In genomic region chr19:16326401-16327130, GRCh38 we compare ENCODE assay signal across 8 cellular contexts. TPM values are rescaled to one million over a fixed set of nuclear protein-coding genes. Genes with fewer than 3 reads are reported as not detected.
A peak's percentile ranks its signal among the peaks of the same experiment; 100 is the strongest.
DNase-seq lines count a peak whose midpoint lies in the region; ATAC-seq, FAIRE-seq and TF ChIP-seq lines count a peak whose summit lies in the region.

No MANE protein-coding gene starts in this region.

- no peak overlapping the region for H2BK5ac ChIP-seq in mesenchymal stem cell (ENCODE audit: low read depth, low read length, poor library complexity, severe bottlenecking)

- H2AFZ ChIP-seq in Karpas-422 (ENCODE audit: low read length) = no peak overlapping the region
- H2AFZ ChIP-seq in K562 (ENCODE audit: low read depth, low read length) = no peak overlapping the region
- H2AFZ ChIP-seq in mesenchymal stem cell (ENCODE audit: low read depth, low read length) = no peak overlapping the region

- in situ Hi-C loops in K562 (cut with MboI) = no loop called here
- in situ Hi-C loops in transverse colon (cut with MboI; ENCODE audit: low pct_ligation_motif_present in 1 of 4, low pct_unique_long_range_greater_than_20kb in 1 of 4, low sequenced_read_pairs in 3 of 4) = no loop called here

- FAIRE-seq in A549 (lab: Jason Lieb, UNC) (no peak), K562 (lab: Jason Lieb, UNC) (no peak)

- CTCF ChIA-PET in A549 (lab: Yijun Ruan, JAX) = no interaction called here
- CTCF ChIA-PET in K562 (lab: Yijun Ruan, JAX; ENCODE audit: low intra/inter-chr PET ratio) = no interaction called here

- H2BK15ac ChIP-seq in mesenchymal stem cell (ENCODE audit: low read depth, poor library complexity, severe bottlenecking) = no peak overlapping the region

- no peaks in the 10 kb centered on the region for H3K27me3 ChIP-seq in Karpas-422 (ENCODE audit: low read length)
- H3K27me3 ChIP-seq in K562 (ENCODE audit: control insufficient read depth in 2 of 2, insufficient read depth in 2 of 2, low read length in 2 of 2) = peaks cover 12 to 36% of the 10 kb centered on the region in 2 experiments; a peak in 3 of 5 replicates
- H3K27me3 ChIP-seq in mesenchymal stem cell (ENCODE audit: control insufficient read depth in 1 of 2, insufficient read depth in 1 of 2, low read length in 2 of 2) = peaks cover 0 to 5% of the 10 kb centered on the region in 2 experiments
- H3K27me3 ChIP-seq in transverse colon = no peaks in the 10 kb centered on the region

- H2BK120ac ChIP-seq in mesenchymal stem cell (ENCODE audit: low read depth, low read length) = no peak overlapping the region

- TF ChIP-seq RAD21 in A549 (conservative IDR thresholded peaks at IDR 0.05 in 1 of 2, IDR thresholded peaks at IDR 0.05 in 1 of 2) (no peak), K562 (CRISPR knock-in tag; conservative IDR thresholded peaks at IDR 0.05 in 1 of 2, IDR thresholded peaks at IDR 0.05 in 1 of 2) (no peak)

- H3K9me1 ChIP-seq in K562 (ENCODE audit: control insufficient read depth, insufficient read depth, low read length) = no peaks in the 10 kb centered on the region

- H3K4me2 ChIP-seq in A549 = peak overlapping the region; percentile 85
- H3K4me2 ChIP-seq in Karpas-422 (ENCODE audit: low read depth, low read length, poor library complexity, severe bottlenecking) = no peak overlapping the region
- H3K4me2 ChIP-seq in K562 (ENCODE audit: insufficient read depth, low read length) = no peak overlapping the region
- peak overlapping the region; percentile 86 for H3K4me2 ChIP-seq in mesenchymal stem cell (ENCODE audit: low read length, poor library complexity, severe bottlenecking)

- no peak overlapping the region for H3K4ac ChIP-seq in mesenchymal stem cell (ENCODE audit: low read depth in 1 of 2, low read length in 2 of 2)

- ATAC-seq in A549 (no peak), K562 (no peak), GM18861 (IDR thresholded peaks at IDR 0.05; ENCODE audit: unreplicated experiment) (no peak)

- H4K8ac ChIP-seq in mesenchymal stem cell (ENCODE audit: low read length) = peak overlapping the region; percentile 15

- no peaks in the 10 kb centered on the region for H3K9me3 ChIP-seq in A549
- H3K9me3 ChIP-seq in Karpas-422 (ENCODE audit: low read length) = no peaks in the 10 kb centered on the region
- no peaks in the 10 kb centered on the region for H3K9me3 ChIP-seq in K562 (replicated peaks; ENCODE audit: control insufficient read depth, insufficient read depth, low read depth, low read length)
- H3K9me3 ChIP-seq in mesenchymal stem cell (ENCODE audit: control insufficient read depth, low read length) = no peaks in the 10 kb centered on the region
- no peaks in the 10 kb centered on the region for H3K9me3 ChIP-seq in transverse colon

- H3K4me1 ChIP-seq in A549 (peaks cover 30% of the 10 kb centered on the region; the same call in 1 of the 3 replicates), Karpas-422 (ENCODE audit: low read length) (peaks cover 46% of the 10 kb centered on the region), K562 (replicated peaks in 1 of 2; ENCODE audit: control insufficient read depth in 2 of 2, insufficient read depth in 2 of 2, low read length in 2 of 2) (peaks cover 8 to 35% of the 10 kb centered on the region in 2 experiments), mesenchymal stem cell (ENCODE audit: control insufficient read depth, insufficient read depth, low read depth, low read length) (peaks cover 30% of the 10 kb centered on the region), transverse colon (peaks cover 4 to 39% (median 24%) of the 10 kb centered on the region in 4 donors)

- peak overlapping the region in 1 of 2 experiments; percentile 94; a peak in 3 of 6 replicates for H3K27ac ChIP-seq in A549
- H3K27ac ChIP-seq in Karpas-422 (ENCODE audit: low read length) = no peak overlapping the region
- H3K27ac ChIP-seq in K562 (ENCODE audit: extremely low read depth, low read depth, low read length) = no peak overlapping the region
- H3K27ac ChIP-seq in mesenchymal stem cell (ENCODE audit: low read length, poor library complexity, severe bottlenecking) = no peak overlapping the region
- peak overlapping the region; percentile 84 to 92 (median 90) for H3K27ac ChIP-seq in transverse colon

- BruUV-seq in K562 (replicated peaks; lab: Mats Ljungman, UMichigan) = no TSS peak

- H3K36me3 ChIP-seq in Karpas-422 (ENCODE audit: insufficient read depth, low read length) (no peaks in the 10 kb centered on the region), K562 (ENCODE audit: control insufficient read depth, insufficient read depth, low read length) (no peaks in the 10 kb centered on the region), mesenchymal stem cell (ENCODE audit: control insufficient read depth in 1 of 2, insufficient read depth in 2 of 2, low read depth in 1 of 2, low read length in 2 of 2) (peaks cover 5 to 14% of the 10 kb centered on the region in 2 experiments), transverse colon (no peaks in the 10 kb centered on the region)

- H4K91ac ChIP-seq in mesenchymal stem cell (ENCODE audit: low read length) = peak overlapping the region; percentile 9

- POLR2A ChIA-PET in A549 (lab: Yijun Ruan, JAX) = no interaction called here
- POLR2A ChIA-PET in K562 (lab: Yijun Ruan, JAX) = no interaction called here

- H3K9ac ChIP-seq in Karpas-422 (ENCODE audit: low read length) = no peak overlapping the region
- no peak overlapping the region for H3K9ac ChIP-seq in K562 (ENCODE audit: insufficient read depth in 1 of 2, low read depth in 2 of 2, low read length in 2 of 2)
- H3K9ac ChIP-seq in mesenchymal stem cell (ENCODE audit: low read length) = peak overlapping the region; percentile 78

- no peak for TF ChIP-seq EP300 in A549 (IDR thresholded peaks at IDR 0.05)
- TF ChIP-seq EP300 in K562 (IDR thresholded peaks at IDR 0.05; ENCODE audit: low read length) = no peak
- TF ChIP-seq EP300 in transverse colon (IDR thresholded peaks at IDR 0.05; ENCODE audit: low read depth) = no peak

- H4K20me1 ChIP-seq in Karpas-422 (ENCODE audit: insufficient read depth, low read depth, low read length) (peaks cover 10% of the 10 kb centered on the region; the same call in 1 of the 2 replicates), K562 (replicated peaks; ENCODE audit: control insufficient read depth, insufficient read depth, low read length) (0 out of 2 replicates have a peak, but pooled peaks cover 4% of the 10 kb centered on the region)

- H3K23ac ChIP-seq in mesenchymal stem cell (ENCODE audit: low read length in 2 of 2) = no peak overlapping the region

- no peak overlapping the region for H2AK5ac ChIP-seq in mesenchymal stem cell (ENCODE audit: low read length, severe bottlenecking)

- H3K4me3 ChIP-seq in A549 = peak overlapping the region; percentile 76
- H3K4me3 ChIP-seq in Karpas-422 (ENCODE audit: low read length) = no peak overlapping the region
- H3K4me3 ChIP-seq in K562 = no peak overlapping the region
- peak overlapping the region; percentile 54 to 78 for H3K4me3 ChIP-seq in mesenchymal stem cell (ENCODE audit: insufficient read depth in 1 of 2, low read depth in 1 of 2, low read length in 2 of 2)
- peak overlapping the region; percentile 53 to 77 (median 66) for H3K4me3 ChIP-seq in transverse colon

- peak overlapping the region in 1 of 2 experiments; percentile 11 for H3K18ac ChIP-seq in mesenchymal stem cell (ENCODE audit: low read depth in 1 of 2, low read length in 2 of 2)

- WGBS in A549 (ENCODE audit: missing lambda C conversion rate) = 56% methylated on average over 9 of the region's 55 CpGs
- WGBS in K562 (ENCODE audit: insufficient coverage, low coverage, missing lambda C conversion rate) = 72% methylated on average over 40 of the region's 55 CpGs
- 31% methylated on average over 55 of the region's 55 CpGs for WGBS in mesenchymal stem cell
- 40 to 64% methylated on average over 5 to 52 of the region's 55 CpGs for WGBS in transverse colon (ENCODE audit: low coverage in 1 of 2), 2 donors

- no peak for TF ChIP-seq CTCF in A549 (IDR thresholded peaks at IDR 0.05)
- TF ChIP-seq CTCF in K562 (IDR thresholded peaks at IDR 0.05 in 2 of 3, conservative IDR thresholded peaks at IDR 0.05 in 1 of 3; ENCODE audit: insufficient read depth in 2 of 3, low read depth in 1 of 3, low read length in 3 of 3) = no peak
- TF ChIP-seq CTCF in transverse colon (IDR thresholded peaks at IDR 0.05) = no peak

- H3K79me1 ChIP-seq in mesenchymal stem cell (replicated peaks; ENCODE audit: low read length, poor library complexity, severe bottlenecking) = peaks cover 3% of the 10 kb centered on the region

- intact Hi-C loops in K562 (cut with micrococcal nuclease) = loop anchor here (5.0 kb wide), 1 partner anchor 79 kb away; no protein-coding TSS in a partner anchor
- intact Hi-C loops in transverse colon (cut with DNase I; ENCODE audit: low total_unique reads) = loop anchor here (5.0 kb wide), 2 partner anchors 44 to 254 kb away; no protein-coding TSS in a partner anchor

- H3K9me2 ChIP-seq in Karpas-422 (replicated peaks; ENCODE audit: insufficient read depth, low read length) = no peaks in the 10 kb centered on the region

- no peaks in the 10 kb centered on the region for H3K79me2 ChIP-seq in Karpas-422 (ENCODE audit: low read length)
- no peaks in the 10 kb centered on the region for H3K79me2 ChIP-seq in K562 (ENCODE audit: control insufficient read depth, insufficient read depth, low read length)

- no peak for DNase-seq in A549 (ENCODE audit: low read depth in 1 of 2, low spot score in 1 of 2)
- peak; percentile 42 for DNase-seq in Karpas-422
- DNase-seq in K562 (ENCODE audit: extremely low read depth in 1 of 4, low spot score in 3 of 4) = no peak
- DNase-seq in mesenchymal stem cell = peak; percentile 47
- DNase-seq in transverse colon = peak; percentile 55
- DNase-seq in NCI-H1048 (lab: John Stamatoyannopoulos, UW) = no peak
- DNase-seq in NCI-H524 (lab: John Stamatoyannopoulos, UW) = no peak

- no peak overlapping the region for H2BK12ac ChIP-seq in mesenchymal stem cell (ENCODE audit: low read length in 2 of 2)

- H3K14ac ChIP-seq in mesenchymal stem cell (ENCODE audit: low read length in 2 of 2) = peak overlapping the region in 1 of 2 experiments; percentile 86

- TF ChIP-seq POLR2A in A549 (IDR thresholded peaks at IDR 0.05; ENCODE audit: low read length) (no peak), K562 (conservative IDR thresholded peaks at IDR 0.05) (no peak), transverse colon (IDR thresholded peaks at IDR 0.05) (peak; percentile 15)

RNA-seq across cellular contexts. Expression of gene KLF2, which starts 1.9 kb away (rescaled TPM):
- polyA plus RNA-seq in A549 (2011; rRNA removed) (2.7 and 3.4 TPM in 2 replicates), A549 (2017; fragmentation: RNase III; extraction: RNeasy Plus Mini Kit Qiagen cat#74134 plus additional on column Dnase treatment) (6.0 to 7.0 TPM (median 6.9 TPM) in 3 replicates), K562 (2011; rRNA removed) (not detected in 2 replicates), K562 (2014; fragmentation: Illumina TruSeq; extraction: Trizol) (not detected in 2 replicates), K562 (2014; fragmentation: Nextera tagmentation; extraction: Ambion mirVana) (not detected), K562 (2014; rRNA removed) (0.19 TPM in 1 of 2 replicates, not detected in the other)
- polyA plus RNA-seq in A549 (2012; cell fraction: cytosol; rRNA removed) = 42.8 and 49.2 TPM in 2 replicates
- polyA plus RNA-seq in A549 (2012; cell fraction: nucleus; rRNA removed) = 130 and 150 TPM in 2 replicates
- 1.8 and 3.2 TPM in 2 replicates for polyA minus RNA-seq in A549 (2011; rRNA and poly(A)+ RNA removed)
- 0.22 TPM in 1 of 2 replicates, not detected in the other for total RNA-seq in Karpas-422 (2014; rRNA removed; shearing (Covaris generic); ENCODE audit: low replicate concordance)
- total RNA-seq in K562 (2011; cell fraction: chromatin; rRNA removed; ENCODE audit: low replicate concordance) = not detected in 2 replicates
- 0.17 and 0.26 TPM in 2 replicates for total RNA-seq in K562 (2011; cell fraction: nucleolus; rRNA removed)
- not detected in 2 replicates for total RNA-seq in K562 (2011; cell fraction: nucleoplasm; rRNA removed)
- total RNA-seq in K562 (2014; rRNA removed) (0.20 TPM in 1 of 2 replicates, not detected in the other), K562 (2014; rRNA removed; fragmentation: Illumina TruSeq; extraction: Trizol) (0.07 TPM in 1 of 2 replicates, not detected in the other), K562 (2015; rRNA removed; fragmentation: Illumina TruSeq; extraction: Trizol) (not detected in 2 replicates), K562 (2021) (0.71 and 1.3 TPM in 2 replicates), transverse colon (10 to 100 TPM; 19.9 to 74.4 (median 48.9) TPM)
- polyA plus RNA-seq in K562 (2011; cell fraction: cytosol; rRNA removed) = 0.04 and 0.22 TPM in 2 replicates
- 0.17 and 0.40 TPM in 2 replicates for polyA plus RNA-seq in K562 (2011; cell fraction: nucleus; rRNA removed)
- 0.22 and 1.9 TPM in 2 replicates for polyA plus RNA-seq in K562 (2012)
- polyA minus RNA-seq in K562 (2011; rRNA and poly(A)+ RNA removed) = not detected in 2 replicates
- not detected in 2 replicates for polyA minus RNA-seq in K562 (2011; cell fraction: cytosol; rRNA and poly(A)+ RNA removed)
- not detected in 2 replicates for polyA minus RNA-seq in K562 (2011; cell fraction: nucleus; rRNA and poly(A)+ RNA removed)
- 39.9 TPM for polyA plus RNA-seq in mesenchymal stem cell (2013, experiment 1 of 2)
- 38.0 TPM for polyA plus RNA-seq in mesenchymal stem cell (2013, experiment 2 of 2)

Comparison
In these comparisons a context has a peak if more than half of its experiments do, and no peak if none do; other contexts are left out.
1. DNase-seq: peak in Karpas-422 (single experiment), mesenchymal stem cell (single experiment) and transverse colon (single experiment); none in A549 (0 of 2), K562 (0 of 4), NCI-H1048 (single experiment) and NCI-H524 (0 of 2).
2. H3K27ac ChIP-seq: peak in transverse colon (4 of 4); none in Karpas-422 (single experiment), K562 (single experiment) and mesenchymal stem cell (single experiment).
3. H3K4me2 ChIP-seq: peak in A549 (single experiment) and mesenchymal stem cell (single experiment); none in Karpas-422 (single experiment) and K562 (single experiment).
4. H3K4me3 ChIP-seq: peak in A549 (single experiment), mesenchymal stem cell (2 of 2) and transverse colon (4 of 4); none in Karpas-422 (single experiment) and K562 (single experiment).
5. RNA of gene KLF2, which starts 1.9 kb away (total RNA-seq): 19.9 to 74.4 TPM in transverse colon; 0.22 TPM in Karpas-422 and 0.07 to 1.3 TPM in K562; every median in the first group is over 4 times any median in the second.